1 cellular context compared by ENCODE assay signal in genomic region chr6:156928126-156928525, GRCh38.
TF ChIP-seq lines count a peak whose summit lies in the region.

No MANE protein-coding gene starts in this region.

TF ChIP-seq in K562, 482 proteins besides CTCF, POLR2A, EP300 and RAD21 (continued from another document):
- no peak for TF ChIP-seq PREB (CRISPR knock-in tag; IDR thresholded peaks at IDR 0.05)
- peak; percentile 63 for TF ChIP-seq SPI1 (IDR thresholded peaks at IDR 0.05; ENCODE audit: borderline replicate concordance, low read depth, low read length)
- TF ChIP-seq RBM14 (IDR thresholded peaks at IDR 0.05; ENCODE audit: borderline replicate concordance, insufficient read depth, low read depth, low read length) = no peak
- TF ChIP-seq KLF10 (CRISPR knock-in tag; IDR thresholded peaks at IDR 0.05) = no peak
- TF ChIP-seq USF1 (CRISPR knock-in tag; IDR thresholded peaks at IDR 0.05) = peak; percentile 2; the same call in 1 of the 2 replicates
- no peak for TF ChIP-seq GABPB1 (CRISPR knock-in tag; IDR thresholded peaks at IDR 0.05)
- no peak for TF ChIP-seq MTA3 (IDR thresholded peaks at IDR 0.05; ENCODE audit: borderline replicate concordance)
- TF ChIP-seq LARP7 (IDR thresholded peaks at IDR 0.05) = no peak
- TF ChIP-seq ZNF707 (CRISPR knock-in tag; conservative IDR thresholded peaks at IDR 0.05) = no peak
- no peak for TF ChIP-seq ZBTB1 (CRISPR knock-in tag; IDR thresholded peaks at IDR 0.05; ENCODE audit: borderline replicate concordance, low read depth)
